Comparison of ENCODE assay signal across 12 cellular contexts in genomic region chr6:56891754-56892153, GRCh38.
DNase-seq lines count a peak whose midpoint lies in the region; ATAC-seq and TF ChIP-seq lines count a peak whose summit lies in the region.
"Had no signal": no experiment of that assay in that cellular context is flagged by ENCODE, and none has a peak within 500 bp of the region (broad histone marks: within the 10 kb centered on the region; RNA-seq: fewer than 3 reads in every experiment).

No MANE protein-coding gene starts in this region.

- intact Hi-C loops in CD4-positive, alpha-beta memory T cell (cut with micrococcal nuclease): no loop called here

- CTCF ChIA-PET in CD4-positive, alpha-beta memory T cell (lab: Charles Lee; ENCODE audit: partially characterized antibody): interaction anchor here (1.8 to 5.7 kb wide), 2 partner anchors 11 to 425 kb away, joined by 7 to 55 read pairs; no protein-coding TSS in a partner anchor

- no peaks in the 10 kb centered on the region for H3K9me3 ChIP-seq in endodermal cell (ENCODE audit: control insufficient read depth, low read length)
- no peaks in the 10 kb centered on the region for H3K9me3 ChIP-seq in CD4-positive, alpha-beta memory T cell (ENCODE audit: control insufficient read depth in 1 of 2, low read length in 2 of 2)
- H3K9me3 ChIP-seq: breast epithelium had no signal

- ATAC-seq in natural killer cell treated with Interleukin-12 subunit alpha and Interleukin-12 subunit beta and Interleukin-15 and Interleukin-18, amount 100 ng/mL, for 72 hours: no peak
- no peak for ATAC-seq in GM21390 (IDR thresholded peaks at IDR 0.05; ENCODE audit: unreplicated experiment)

- peaks cover 11% of the 10 kb centered on the region for H3K9me3 Mint-ChIP-seq in endodermal cell
- no peaks in the 10 kb centered on the region for H3K9me3 Mint-ChIP-seq in natural killer cell treated with Interleukin-12 subunit alpha and Interleukin-12 subunit beta and Interleukin-15 and Interleukin-18, amount 100 ng/mL, for 72 hours
- no peaks in the 10 kb centered on the region for H3K9me3 Mint-ChIP-seq in CD4-positive, alpha-beta memory T cell
- H3K9me3 Mint-ChIP-seq: stimulated activated memory B cell treated with anti-CD40 and anti-IgM and Interleukin-4, amounts not matched to agents 10 μg/mL and 1 μg/mL and 100 μg/mL, for 72 hours had no signal

- peaks cover 14% of the 10 kb centered on the region for H3K79me2 ChIP-seq in ACC112 (ENCODE audit: control insufficient read depth, insufficient read depth, low read length, unreplicated experiment)

- DNase-seq in GM12864 (ENCODE audit: low read depth): peak; percentile 16
- no peak for DNase-seq in LNCaP clone FGC (ENCODE audit: low read depth)
- peak; percentile 66 for DNase-seq in endodermal cell
- DNase-seq in natural killer cell treated with Interleukin-12 subunit alpha and Interleukin-12 subunit beta and Interleukin-15 and Interleukin-18, amount 100 ng/mL, for 72 hours (ENCODE audit: low spot score): no peak
- no peak for DNase-seq in CD4-positive, alpha-beta memory T cell
- no peak for DNase-seq in NCI-H345 treated with DMSO at 0.1 percent for 48 hours (lab: John Stamatoyannopoulos, UW; ENCODE audit: unreplicated experiment)
- DNase-seq: DMS153, NCI-H1930 had no signal

- peaks cover 9% of the 10 kb centered on the region; the same call in 1 of the 2 replicates for H3K36me3 ChIP-seq in ACC112 (ENCODE audit: insufficient read depth, low read length)
- H3K36me3 ChIP-seq in endodermal cell (ENCODE audit: control insufficient read depth, insufficient read depth, low read length): no peaks in the 10 kb centered on the region
- no peaks in the 10 kb centered on the region for H3K36me3 ChIP-seq in CD4-positive, alpha-beta memory T cell (ENCODE audit: insufficient read depth, low read length)
- H3K36me3 ChIP-seq: breast epithelium had no signal

- no peak overlapping the region for H2AFZ ChIP-seq in ACC112 (ENCODE audit: low read length, unreplicated experiment)

- peaks cover 1% of the 10 kb centered on the region for H3K4me1 Mint-ChIP-seq in endodermal cell
- H3K4me1 Mint-ChIP-seq in natural killer cell treated with Interleukin-12 subunit alpha and Interleukin-12 subunit beta and Interleukin-15 and Interleukin-18, amount 100 ng/mL, for 72 hours (ENCODE audit: low read depth in 2 of 2): peaks cover 4 to 11% of the 10 kb centered on the region in 2 donors
- H3K4me1 Mint-ChIP-seq in CD4-positive, alpha-beta memory T cell: peaks cover 11 to 20% (median 15%) of the 10 kb centered on the region in 4 donors

- TF ChIP-seq CTCF in GM12864 (IDR thresholded peaks at IDR 0.05; ENCODE audit: low read depth, low read length, missing control alignments): peak; percentile 36
- TF ChIP-seq CTCF in LNCaP clone FGC (IDR thresholded peaks at IDR 0.05; ENCODE audit: control insufficient read depth, extremely low read depth, insufficient read depth): peak; percentile 25; the same call in 1 of the 2 replicates
- TF ChIP-seq CTCF in endodermal cell (conservative IDR thresholded peaks at IDR 0.05): peak; percentile 56

- H3K4me1 ChIP-seq in ACC112 (ENCODE audit: control insufficient read depth, insufficient read depth, low read length, unreplicated experiment): peaks cover 38% of the 10 kb centered on the region
- H3K4me1 ChIP-seq in endodermal cell (ENCODE audit: control insufficient read depth, insufficient read depth, low read length): peaks cover 4% of the 10 kb centered on the region
- peaks cover 24% of the 10 kb centered on the region for H3K4me1 ChIP-seq in CD4-positive, alpha-beta memory T cell (ENCODE audit: insufficient read depth, low read length)
- H3K4me1 ChIP-seq: breast epithelium had no signal

- no peak overlapping the region for H3K4me3 Mint-ChIP-seq in endodermal cell
- H3K4me3 Mint-ChIP-seq in natural killer cell treated with Interleukin-12 subunit alpha and Interleukin-12 subunit beta and Interleukin-15 and Interleukin-18, amount 100 ng/mL, for 72 hours: no peak overlapping the region
- no peak overlapping the region for H3K4me3 Mint-ChIP-seq in CD4-positive, alpha-beta memory T cell
- H3K4me3 Mint-ChIP-seq: stimulated activated memory B cell treated with anti-CD40 and anti-IgM and Interleukin-4, amounts not matched to agents 10 μg/mL and 1 μg/mL and 100 μg/mL, for 72 hours had no signal

- POLR2A ChIA-PET in CD4-positive, alpha-beta memory T cell (lab: Charles Lee; ENCODE audit: partially characterized antibody): interaction anchor here (0.7 kb wide), 1 partner anchor 15 kb away, joined by 3 read pairs; no protein-coding TSS in a partner anchor

- 96 to 100% methylated on average over 2 of the region's 2 CpGs for WGBS in endodermal cell (ENCODE audit: insufficient coverage in 1 of 2, insufficient read length in 1 of 2), 2 experiments

- H3K27me3 ChIP-seq in ACC112 (ENCODE audit: insufficient read depth, low read length) (no peaks in the 10 kb centered on the region), endodermal cell (ENCODE audit: control insufficient read depth, insufficient read depth, low read length, poor library complexity, severe bottlenecking) (peaks cover 32% of the 10 kb centered on the region)
- H3K27me3 ChIP-seq in CD4-positive, alpha-beta memory T cell (ENCODE audit: insufficient read depth, low read length): no peaks in the 10 kb centered on the region
- H3K27me3 ChIP-seq: breast epithelium had no signal

- H3K4me3 ChIP-seq in ACC112 (ENCODE audit: low read depth, low read length): no peak overlapping the region
- no peak overlapping the region for H3K4me3 ChIP-seq in GM12864 (ENCODE audit: low read depth, low read length)
- H3K4me3 ChIP-seq in LNCaP clone FGC (ENCODE audit: low read depth, low read length): no peak overlapping the region
- no peak overlapping the region for H3K4me3 ChIP-seq in endodermal cell (ENCODE audit: low read length)
- H3K4me3 ChIP-seq in CD4-positive, alpha-beta memory T cell (ENCODE audit: low read length in 2 of 2): no peak overlapping the region
- H3K4me3 ChIP-seq: breast epithelium had no signal

- H3K9ac ChIP-seq in endodermal cell (ENCODE audit: extremely low read depth, low read length, poor library complexity, severe bottlenecking): no peak overlapping the region

- H3K27ac Mint-ChIP-seq in endodermal cell: no peak overlapping the region
- no peak overlapping the region for H3K27ac Mint-ChIP-seq in natural killer cell treated with Interleukin-12 subunit alpha and Interleukin-12 subunit beta and Interleukin-15 and Interleukin-18, amount 100 ng/mL, for 72 hours
- H3K27ac Mint-ChIP-seq in CD4-positive, alpha-beta memory T cell: peak overlapping the region in 1 of 7 donors; percentile 19
- H3K27ac Mint-ChIP-seq: stimulated activated memory B cell treated with anti-CD40 and anti-IgM and Interleukin-4, amounts not matched to agents 10 μg/mL and 1 μg/mL and 100 μg/mL, for 72 hours had no signal

- peaks cover 3% of the 10 kb centered on the region for H3K36me3 Mint-ChIP-seq in endodermal cell (ENCODE audit: low read depth)
- H3K36me3 Mint-ChIP-seq in natural killer cell treated with Interleukin-12 subunit alpha and Interleukin-12 subunit beta and Interleukin-15 and Interleukin-18, amount 100 ng/mL, for 72 hours: no peaks in the 10 kb centered on the region
- no peaks in the 10 kb centered on the region for H3K36me3 Mint-ChIP-seq in CD4-positive, alpha-beta memory T cell
- H3K36me3 Mint-ChIP-seq: stimulated activated memory B cell treated with anti-CD40 and anti-IgM and Interleukin-4, amounts not matched to agents 10 μg/mL and 1 μg/mL and 100 μg/mL, for 72 hours had no signal

- peaks cover 37% of the 10 kb centered on the region for H3K27me3 Mint-ChIP-seq in endodermal cell (ENCODE audit: insufficient read depth)
- H3K27me3 Mint-ChIP-seq in natural killer cell treated with Interleukin-12 subunit alpha and Interleukin-12 subunit beta and Interleukin-15 and Interleukin-18, amount 100 ng/mL, for 72 hours: peaks cover 0 to 2% of the 10 kb centered on the region in 2 donors
- peaks cover 0 to 2% of the 10 kb centered on the region in 2 donors for H3K27me3 Mint-ChIP-seq in CD4-positive, alpha-beta memory T cell
- H3K27me3 Mint-ChIP-seq: stimulated activated memory B cell treated with anti-CD40 and anti-IgM and Interleukin-4, amounts not matched to agents 10 μg/mL and 1 μg/mL and 100 μg/mL, for 72 hours had no signal

- peak overlapping the region; percentile 95 for H3K27ac ChIP-seq in ACC112 (ENCODE audit: low read depth, low read length)
- H3K27ac ChIP-seq in endodermal cell (ENCODE audit: low read depth, low read length): no peak overlapping the region
- no peak overlapping the region for H3K27ac ChIP-seq in CD4-positive, alpha-beta memory T cell (ENCODE audit: low read depth, low read length)
- H3K27ac ChIP-seq: breast epithelium had no signal

Comparison
In these comparisons a context has a peak if more than half of its experiments do, and no peak if none do; other contexts are left out.
1. DNase-seq: peak in GM12864 (single experiment) and endodermal cell (single experiment); none in LNCaP clone FGC (single experiment), natural killer cell treated with Interleukin-12 subunit alpha and Interleukin-12 subunit beta and Interleukin-15 and Interleukin-18, amount 100 ng/mL, for 72 hours (single experiment), CD4-positive, alpha-beta memory T cell (0 of 5) and NCI-H345 treated with DMSO at 0.1 percent for 48 hours (single experiment).
2. Peak in every context shown above with its lines, with median percentiles within 50 percentile points of each other: CTCF ChIP-seq.